In the genomic region with DNA sequence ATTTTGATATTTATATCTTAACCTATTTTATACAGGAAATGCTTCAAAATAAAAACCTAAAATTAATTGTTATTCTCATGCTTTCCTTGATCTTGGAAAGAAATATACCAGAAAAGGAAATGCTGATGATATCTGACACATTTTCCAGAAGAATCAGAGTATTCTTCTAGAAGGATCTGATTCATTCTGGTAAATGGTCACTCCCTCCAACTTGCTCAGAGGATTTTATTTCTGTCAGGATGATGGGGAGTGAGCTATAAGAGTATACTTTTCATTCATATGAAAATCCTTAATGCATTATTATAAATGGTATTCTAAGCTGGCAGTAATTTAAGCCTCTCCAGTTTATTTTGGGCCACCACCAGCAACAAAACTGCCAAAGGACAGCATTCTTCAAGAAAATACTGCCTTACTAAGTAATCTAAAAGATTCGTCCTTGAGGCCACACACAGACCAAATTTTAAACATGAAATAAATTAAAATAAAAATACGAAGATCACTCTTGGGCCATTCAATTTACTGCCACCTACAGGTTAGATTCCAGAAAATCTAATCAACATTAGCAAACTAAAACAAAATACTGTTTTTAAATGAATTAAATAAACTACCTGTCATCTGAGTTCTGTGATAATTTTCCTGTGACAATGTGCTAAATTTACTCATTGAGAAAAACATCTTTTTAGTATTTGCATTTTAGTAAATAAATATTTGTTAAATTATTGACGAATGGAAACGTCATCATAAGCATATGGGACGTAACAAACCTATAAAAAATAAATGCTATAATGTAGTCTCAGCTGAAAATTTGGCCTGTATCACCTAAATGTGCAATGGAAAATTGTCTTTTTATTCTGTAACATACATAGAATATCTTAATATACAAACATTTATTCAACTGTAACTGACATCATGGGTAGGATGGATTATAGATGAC, we compare ENCODE assay signal across 13 cellular contexts.
DNase-seq lines count a peak whose midpoint lies in the region; ATAC-seq and TF ChIP-seq lines count a peak whose summit lies in the region.
"Had no signal": no experiment of that assay in that cellular context is flagged by ENCODE, and none has a peak within 500 bp of the region (broad histone marks: within the 10 kb centered on the region; RNA-seq: fewer than 3 reads in every experiment).

No MANE protein-coding gene starts in this region.

- H3K9me3 ChIP-seq in heart right ventricle = no peaks in the 10 kb centered on the region
- H3K9me3 ChIP-seq: prostate gland had no signal

- WGBS in heart right ventricle, 2 donors = 66 to 78% methylated on average over 5 of the region's 5 CpGs

- no peak overlapping the region for H3K27ac Mint-ChIP-seq in type B pancreatic cell
- H3K27ac Mint-ChIP-seq: CD4-positive, CD25-positive, alpha-beta regulatory T cell had no signal

- H3K27me3 ChIP-seq in heart right ventricle = no peaks in the 10 kb centered on the region

- TF ChIP-seq CTCF in heart right ventricle (IDR thresholded peaks at IDR 0.05) (peak in 7 of 9 donors; percentile 26 to 56 (median 46)), type B pancreatic cell (conservative IDR thresholded peaks at IDR 0.05) (peak; percentile 67)

- intact Hi-C loops in heart right ventricle (cut with DNase I) = loop anchor here in 5 of 10 donors (5.0 to 10.0 kb wide), 2 partner anchors 68 to 240 kb away; a partner anchor contains a TSS
- intact Hi-C loops in left cardiac atrium (cut with DNase I) = no loop called here

- H3K27me3 Mint-ChIP-seq in type B pancreatic cell = no peaks in the 10 kb centered on the region
- H3K27me3 Mint-ChIP-seq: CD4-positive, CD25-positive, alpha-beta regulatory T cell had no signal

- no peak overlapping the region for H3K4me3 Mint-ChIP-seq in type B pancreatic cell
- H3K4me3 Mint-ChIP-seq: CD4-positive, CD25-positive, alpha-beta regulatory T cell had no signal

- ATAC-seq in heart right ventricle = no peak
- no peak for ATAC-seq in left cardiac atrium
- 0 out of 3 replicates have a peak, but pooled peaks have one; percentile 28 for ATAC-seq in SK-N-SH treated with all-trans-retinoic acid at 6 μM for 48 hours

- H3K4me3 ChIP-seq in heart right ventricle = no peak overlapping the region
- H3K4me3 ChIP-seq: prostate gland had no signal

- H3K4me1 ChIP-seq in heart right ventricle = peaks cover 0 to 24% (median 13%) of the 10 kb centered on the region in 9 donors
- H3K4me1 ChIP-seq: prostate gland had no signal

- no peak overlapping the region for H3K27ac ChIP-seq in heart right ventricle
- H3K27ac ChIP-seq: prostate gland had no signal

- H3K9me3 Mint-ChIP-seq in type B pancreatic cell = no peaks in the 10 kb centered on the region

- H3K36me3 ChIP-seq in heart right ventricle = no peaks in the 10 kb centered on the region
- H3K36me3 ChIP-seq: prostate gland had no signal

- peaks cover 24% of the 10 kb centered on the region for H3K4me1 Mint-ChIP-seq in type B pancreatic cell (ENCODE audit: unreplicated experiment)
- H3K4me1 Mint-ChIP-seq: CD4-positive, CD25-positive, alpha-beta regulatory T cell had no signal

- peaks cover 19% of the 10 kb centered on the region for H3K36me3 Mint-ChIP-seq in type B pancreatic cell
- H3K36me3 Mint-ChIP-seq: CD4-positive, CD25-positive, alpha-beta regulatory T cell had no signal

- DNase-seq in heart right ventricle = no peak
- no peak for DNase-seq in left cardiac atrium
- DNase-seq in fibroblast of peridontal ligament (ENCODE audit: extremely low read depth) = peak; percentile 52
- DNase-seq in type B pancreatic cell (ENCODE audit: extremely low spot score, unreplicated experiment) = no peak
- no peak for DNase-seq in kidney glomerular epithelial cell (lab: John Stamatoyannopoulos, UW)
- no peak for DNase-seq in stimulated activated CD4-positive, alpha-beta T cell treated with anti-CD3 and anti-CD28 coated beads, Interleukin-12 subunit alpha, Interleukin-12 subunit beta, amount 100 ng/mL, for 4 hours
- DNase-seq in foreskin melanocyte = no peak
- DNase-seq: activated CD4-positive, CD25-positive, alpha-beta regulatory T cell; activated naive CD4-positive, alpha-beta T cell; CD4-positive, CD25-positive, alpha-beta regulatory T cell; stimulated activated CD8-positive, alpha-beta memory T cell treated with anti-CD3 and anti-CD28 coated beads, Interleukin-4, amount 100 ng/mL, for 48 hours had no signal

TF ChIP-seq in SK-N-SH treated with all-trans-retinoic acid at 6 μM for 48 hours, 23 proteins besides CTCF, POLR2A, EP300 and RAD21:
- no peak for TF ChIP-seq BACH2 (CRISPR knock-in tag; IDR thresholded peaks at IDR 0.05; ENCODE audit: borderline replicate concordance)
- no peak for TF ChIP-seq CSDC2 (CRISPR knock-in tag; IDR thresholded peaks at IDR 0.05)
- no peak for TF ChIP-seq ZFP30 (CRISPR knock-in tag; IDR thresholded peaks at IDR 0.05)
- no peak for TF ChIP-seq ISL1 (CRISPR knock-in tag; IDR thresholded peaks at IDR 0.05)
- no peak for TF ChIP-seq PPARA (CRISPR knock-in tag; IDR thresholded peaks at IDR 0.05; ENCODE audit: borderline replicate concordance)
- TF ChIP-seq, protein P1, sequence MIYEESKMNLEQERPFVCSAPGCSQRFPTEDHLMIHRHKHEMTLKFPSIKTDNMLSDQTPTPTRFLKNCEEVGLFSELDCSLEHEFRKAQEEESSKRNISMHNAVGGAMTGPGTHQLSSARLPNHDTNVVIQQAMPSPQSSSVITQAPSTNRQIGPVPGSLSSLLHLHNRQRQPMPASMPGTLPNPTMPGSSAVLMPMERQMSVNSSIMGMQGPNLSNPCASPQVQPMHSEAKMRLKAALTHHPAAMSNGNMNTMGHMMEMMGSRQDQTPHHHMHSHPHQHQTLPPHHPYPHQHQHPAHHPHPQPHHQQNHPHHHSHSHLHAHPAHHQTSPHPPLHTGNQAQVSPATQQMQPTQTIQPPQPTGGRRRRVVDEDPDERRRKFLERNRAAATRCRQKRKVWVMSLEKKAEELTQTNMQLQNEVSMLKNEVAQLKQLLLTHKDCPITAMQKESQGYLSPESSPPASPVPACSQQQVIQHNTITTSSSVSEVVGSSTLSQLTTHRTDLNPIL (CRISPR knock-in tag; IDR thresholded peaks at IDR 0.05; ENCODE audit: low read depth) = no peak
- TF ChIP-seq, protein P2, sequence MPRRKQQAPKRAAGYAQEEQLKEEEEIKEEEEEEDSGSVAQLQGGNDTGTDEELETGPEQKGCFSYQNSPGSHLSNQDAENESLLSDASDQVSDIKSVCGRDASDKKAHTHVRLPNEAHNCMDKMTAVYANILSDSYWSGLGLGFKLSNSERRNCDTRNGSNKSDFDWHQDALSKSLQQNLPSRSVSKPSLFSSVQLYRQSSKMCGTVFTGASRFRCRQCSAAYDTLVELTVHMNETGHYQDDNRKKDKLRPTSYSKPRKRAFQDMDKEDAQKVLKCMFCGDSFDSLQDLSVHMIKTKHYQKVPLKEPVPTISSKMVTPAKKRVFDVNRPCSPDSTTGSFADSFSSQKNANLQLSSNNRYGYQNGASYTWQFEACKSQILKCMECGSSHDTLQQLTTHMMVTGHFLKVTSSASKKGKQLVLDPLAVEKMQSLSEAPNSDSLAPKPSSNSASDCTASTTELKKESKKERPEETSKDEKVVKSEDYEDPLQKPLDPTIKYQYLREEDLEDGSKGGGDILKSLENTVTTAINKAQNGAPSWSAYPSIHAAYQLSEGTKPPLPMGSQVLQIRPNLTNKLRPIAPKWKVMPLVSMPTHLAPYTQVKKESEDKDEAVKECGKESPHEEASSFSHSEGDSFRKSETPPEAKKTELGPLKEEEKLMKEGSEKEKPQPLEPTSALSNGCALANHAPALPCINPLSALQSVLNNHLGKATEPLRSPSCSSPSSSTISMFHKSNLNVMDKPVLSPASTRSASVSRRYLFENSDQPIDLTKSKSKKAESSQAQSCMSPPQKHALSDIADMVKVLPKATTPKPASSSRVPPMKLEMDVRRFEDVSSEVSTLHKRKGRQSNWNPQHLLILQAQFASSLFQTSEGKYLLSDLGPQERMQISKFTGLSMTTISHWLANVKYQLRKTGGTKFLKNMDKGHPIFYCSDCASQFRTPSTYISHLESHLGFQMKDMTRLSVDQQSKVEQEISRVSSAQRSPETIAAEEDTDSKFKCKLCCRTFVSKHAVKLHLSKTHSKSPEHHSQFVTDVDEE (CRISPR knock-in tag; IDR thresholded peaks at IDR 0.05) = no peak
- TF ChIP-seq, protein P3, sequence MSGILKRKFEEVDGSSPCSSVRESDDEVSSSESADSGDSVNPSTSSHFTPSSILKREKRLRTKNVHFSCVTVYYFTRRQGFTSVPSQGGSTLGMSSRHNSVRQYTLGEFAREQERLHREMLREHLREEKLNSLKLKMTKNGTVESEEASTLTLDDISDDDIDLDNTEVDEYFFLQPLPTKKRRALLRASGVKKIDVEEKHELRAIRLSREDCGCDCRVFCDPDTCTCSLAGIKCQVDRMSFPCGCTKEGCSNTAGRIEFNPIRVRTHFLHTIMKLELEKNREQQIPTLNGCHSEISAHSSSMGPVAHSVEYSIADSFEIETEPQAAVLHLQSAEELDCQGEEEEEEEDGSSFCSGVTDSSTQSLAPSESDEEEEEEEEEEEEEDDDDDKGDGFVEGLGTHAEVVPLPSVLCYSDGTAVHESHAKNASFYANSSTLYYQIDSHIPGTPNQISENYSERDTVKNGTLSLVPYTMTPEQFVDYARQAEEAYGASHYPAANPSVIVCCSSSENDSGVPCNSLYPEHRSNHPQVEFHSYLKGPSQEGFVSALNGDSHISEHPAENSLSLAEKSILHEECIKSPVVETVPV (CRISPR knock-in tag; IDR thresholded peaks at IDR 0.05) = no peak
- TF ChIP-seq, protein P4, sequence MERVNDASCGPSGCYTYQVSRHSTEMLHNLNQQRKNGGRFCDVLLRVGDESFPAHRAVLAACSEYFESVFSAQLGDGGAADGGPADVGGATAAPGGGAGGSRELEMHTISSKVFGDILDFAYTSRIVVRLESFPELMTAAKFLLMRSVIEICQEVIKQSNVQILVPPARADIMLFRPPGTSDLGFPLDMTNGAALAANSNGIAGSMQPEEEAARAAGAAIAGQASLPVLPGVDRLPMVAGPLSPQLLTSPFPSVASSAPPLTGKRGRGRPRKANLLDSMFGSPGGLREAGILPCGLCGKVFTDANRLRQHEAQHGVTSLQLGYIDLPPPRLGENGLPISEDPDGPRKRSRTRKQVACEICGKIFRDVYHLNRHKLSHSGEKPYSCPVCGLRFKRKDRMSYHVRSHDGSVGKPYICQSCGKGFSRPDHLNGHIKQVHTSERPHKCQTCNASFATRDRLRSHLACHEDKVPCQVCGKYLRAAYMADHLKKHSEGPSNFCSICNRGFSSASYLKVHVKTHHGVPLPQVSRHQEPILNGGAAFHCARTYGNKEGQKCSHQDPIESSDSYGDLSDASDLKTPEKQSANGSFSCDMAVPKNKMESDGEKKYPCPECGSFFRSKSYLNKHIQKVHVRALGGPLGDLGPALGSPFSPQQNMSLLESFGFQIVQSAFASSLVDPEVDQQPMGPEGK (CRISPR knock-in tag; IDR thresholded peaks at IDR 0.05; ENCODE audit: borderline replicate concordance) = no peak
- TF ChIP-seq SNAI2 (CRISPR knock-in tag; IDR thresholded peaks at IDR 0.05) = no peak
- TF ChIP-seq GLIS3 (CRISPR knock-in tag; IDR thresholded peaks at IDR 0.05) = no peak
- no peak for TF ChIP-seq ZNF565 (CRISPR knock-in tag; conservative IDR thresholded peaks at IDR 0.05; ENCODE audit: low read depth)
- no peak for TF ChIP-seq ESRRG (CRISPR knock-in tag; IDR thresholded peaks at IDR 0.05)
TF ChIP-seq in SK-N-SH treated with all-trans-retinoic acid at 6 μM for 48 hours: peak in this region for 0.
